Comparison of ENCODE assay signal across 26 cellular contexts in genomic region chr4:18042012-18042411, GRCh38.
"Had no signal": no experiment of that assay in that cellular context is flagged by ENCODE, and none has a peak within 500 bp of the region (broad histone marks: within the 10 kb centered on the region; RNA-seq: fewer than 3 reads in every experiment).

No MANE protein-coding gene starts in this region.

- H3K4me3 ChIP-seq: colonic mucosa, coronary artery, dorsolateral prefrontal cortex, esophagus muscularis mucosa, esophagus squamous epithelium, gastrocnemius medialis, gastroesophageal sphincter, heart left ventricle, heart right ventricle had no signal

- DNase-seq: colonic mucosa; cortex of kidney; dermis blood vessel endothelial cell; dorsolateral prefrontal cortex; effector CD4-positive, alpha-beta T cell; effector CD8-positive, alpha-beta T cell; effector memory CD4-positive, alpha-beta T cell; effector memory CD8-positive, alpha-beta T cell; endodermal cell; erythroblast; esophagus squamous epithelium; foreskin fibroblast; foreskin keratinocyte; foreskin melanocyte; gastrocnemius medialis; glutamatergic neuron; head of caudate nucleus; heart left ventricle; heart right ventricle had no signal

- H3K4me1 ChIP-seq: colonic mucosa, esophagus muscularis mucosa, esophagus squamous epithelium, foreskin keratinocyte, gastrocnemius medialis, gastroesophageal sphincter, heart left ventricle, heart right ventricle had no signal

- ATAC-seq: esophagus mucosa, gastrocnemius medialis, gastroesophageal sphincter, heart left ventricle, heart right ventricle had no signal

- H3K36me3 ChIP-seq: colonic mucosa, esophagus muscularis mucosa, esophagus squamous epithelium, gastrocnemius medialis, gastroesophageal sphincter, heart left ventricle, heart right ventricle had no signal

- H3K27ac ChIP-seq: colonic mucosa, coronary artery, dorsolateral prefrontal cortex, epithelial cell of prostate, esophagus muscularis mucosa, esophagus squamous epithelium, foreskin keratinocyte, gastrocnemius medialis, gastroesophageal sphincter, heart left ventricle, heart right ventricle had no signal

- H3K27me3 ChIP-seq: colonic mucosa, dorsolateral prefrontal cortex, esophagus muscularis mucosa, foreskin keratinocyte, gastrocnemius medialis, gastroesophageal sphincter, heart left ventricle, heart right ventricle had no signal

- H3K9me3 ChIP-seq: colonic mucosa, esophagus muscularis mucosa, esophagus squamous epithelium, gastrocnemius medialis, gastroesophageal sphincter, heart left ventricle, heart right ventricle had no signal

- FAIRE-seq: endometrium, endothelial cell of umbilical vein had no signal
